In the genomic region with DNA sequence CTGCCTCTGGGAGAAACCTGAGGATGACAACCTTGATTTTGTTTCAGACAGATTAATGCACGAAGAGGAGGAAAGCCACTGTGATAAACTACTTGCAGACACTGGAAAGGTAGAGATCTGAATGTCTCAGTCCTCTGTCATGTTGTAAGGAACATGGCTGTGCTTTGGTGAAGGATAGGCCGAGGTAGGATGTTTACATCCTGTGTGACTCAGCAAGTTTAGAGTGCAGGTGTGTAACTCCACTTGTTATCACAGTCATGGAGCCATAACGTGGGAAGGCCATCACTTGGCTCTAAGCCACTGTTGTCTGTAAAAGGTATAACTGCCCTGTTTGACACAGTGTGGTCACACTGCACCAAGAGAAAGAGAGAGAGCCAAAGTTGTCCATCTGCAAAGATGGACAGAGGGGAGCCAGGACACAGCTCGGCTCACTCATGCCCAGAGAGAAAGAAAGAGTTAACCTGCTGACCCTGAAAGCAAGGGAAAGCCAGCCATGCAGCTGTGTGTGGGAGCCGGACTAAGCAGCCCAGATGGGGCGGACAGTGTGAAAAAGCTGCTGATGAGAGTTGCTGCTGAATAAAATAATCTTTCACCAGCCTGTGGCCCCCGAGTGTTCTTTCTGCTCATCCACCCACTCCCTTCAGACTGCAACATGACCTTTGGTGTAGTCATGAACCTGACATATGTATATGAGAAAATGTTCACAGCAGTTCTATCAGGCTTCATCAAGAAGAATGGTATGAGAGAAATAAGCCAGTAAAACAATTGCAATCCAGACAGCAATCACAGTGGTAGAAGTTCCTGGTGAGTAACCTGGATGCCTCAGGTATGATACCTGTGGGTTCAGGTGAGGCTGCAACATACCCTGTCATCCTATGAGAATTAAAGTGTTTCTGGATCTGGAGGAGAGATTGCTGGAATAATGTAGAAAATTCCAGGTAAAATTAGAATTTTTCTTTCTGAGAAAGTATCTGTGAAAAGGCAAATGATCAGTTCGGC, we compare ENCODE assay signal across 1 cellular context.
TF ChIP-seq lines count a peak whose summit lies in the region.

No MANE protein-coding gene starts in this region.

TF ChIP-seq in HepG2, 621 proteins besides CTCF, POLR2A, EP300 and RAD21 (continued from another document):
- TF ChIP-seq GABPB1 (CRISPR knock-in tag; IDR thresholded peaks at IDR 0.05) (peak; percentile 49; the same call in 1 of the 2 replicates), FOSL2 (CRISPR knock-in tag; IDR thresholded peaks at IDR 0.05) (peak; percentile 67), CREB1 (IDR thresholded peaks at IDR 0.05) (no peak), CREB1 (CRISPR knock-in tag; IDR thresholded peaks at IDR 0.05) (no peak), ZNF337 (CRISPR knock-in tag; IDR thresholded peaks at IDR 0.05; ENCODE audit: borderline replicate concordance, low read depth) (no peak), ETV5 (CRISPR knock-in tag; IDR thresholded peaks at IDR 0.05; ENCODE audit: borderline replicate concordance) (peak; percentile 17; the same call in 1 of the 2 replicates), FOXK1 (CRISPR knock-in tag; IDR thresholded peaks at IDR 0.05; ENCODE audit: borderline replicate concordance, low read depth) (peak; percentile 70; the same call in 1 of the 2 replicates), MAFF (IDR thresholded peaks at IDR 0.05; ENCODE audit: low read depth, low read length) (0 out of 2 replicates have a peak, but pooled peaks have one; percentile 21), ZNF331 (CRISPR knock-in tag; IDR thresholded peaks at IDR 0.05) (no peak), GABPA (IDR thresholded peaks at IDR 0.05; ENCODE audit: low read depth, low read length) (no peak), GABPA (CRISPR knock-in tag; IDR thresholded peaks at IDR 0.05; ENCODE audit: low read depth) (peak; percentile 32; the same call in 1 of the 2 replicates), SP1 (IDR thresholded peaks at IDR 0.05) (no peak), SP1 (CRISPR knock-in tag; IDR thresholded peaks at IDR 0.05) (no peak), NFE2L2 (IDR thresholded peaks at IDR 0.05; ENCODE audit: low read length) (peak; percentile 80)
- TF ChIP-seq, protein P1, sequence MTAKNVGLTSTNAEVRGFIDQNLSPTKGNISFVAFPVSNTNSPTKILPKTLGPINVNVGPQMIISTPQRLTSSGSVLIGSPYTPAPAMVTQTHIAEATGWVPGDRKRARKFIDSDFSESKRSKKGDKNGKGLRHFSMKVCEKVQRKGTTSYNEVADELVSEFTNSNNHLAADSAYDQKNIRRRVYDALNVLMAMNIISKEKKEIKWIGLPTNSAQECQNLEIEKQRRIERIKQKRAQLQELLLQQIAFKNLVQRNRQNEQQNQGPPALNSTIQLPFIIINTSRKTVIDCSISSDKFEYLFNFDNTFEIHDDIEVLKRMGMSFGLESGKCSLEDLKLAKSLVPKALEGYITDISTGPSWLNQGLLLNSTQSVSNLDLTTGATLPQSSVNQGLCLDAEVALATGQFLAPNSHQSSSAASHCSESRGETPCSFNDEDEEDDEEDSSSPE (CRISPR knock-in tag; IDR thresholded peaks at IDR 0.05), result no peak
- TF ChIP-seq, protein P2, sequence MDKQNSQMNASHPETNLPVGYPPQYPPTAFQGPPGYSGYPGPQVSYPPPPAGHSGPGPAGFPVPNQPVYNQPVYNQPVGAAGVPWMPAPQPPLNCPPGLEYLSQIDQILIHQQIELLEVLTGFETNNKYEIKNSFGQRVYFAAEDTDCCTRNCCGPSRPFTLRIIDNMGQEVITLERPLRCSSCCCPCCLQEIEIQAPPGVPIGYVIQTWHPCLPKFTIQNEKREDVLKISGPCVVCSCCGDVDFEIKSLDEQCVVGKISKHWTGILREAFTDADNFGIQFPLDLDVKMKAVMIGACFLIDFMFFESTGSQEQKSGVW (CRISPR knock-in tag; IDR thresholded peaks at IDR 0.05; ENCODE audit: borderline replicate concordance), result no peak
